ENCODE assay signal across 28 cellular contexts in genomic region chr22:39738746-39739145, GRCh38.
DNase-seq lines count a peak whose midpoint lies in the region; ATAC-seq and TF ChIP-seq lines count a peak whose summit lies in the region.
"Had no signal": no experiment of that assay in that cellular context is flagged by ENCODE, and none has a peak within 500 bp of the region (broad histone marks: within the 10 kb centered on the region; RNA-seq: fewer than 3 reads in every experiment).

No MANE protein-coding gene starts in this region.

- peak; percentile 6 for DNase-seq in GM04504 (ENCODE audit: low read depth)
- DNase-seq in amniotic epithelial cell (ENCODE audit: low read depth): peak; percentile 85
- DNase-seq in fibroblast of pulmonary artery (ENCODE audit: low read depth): peak; percentile 57
- DNase-seq in stromal cell of bone marrow (ENCODE audit: low read depth): peak; percentile 17
- no peak for DNase-seq in GDM1 (lab: John Stamatoyannopoulos, UW)
- DNase-seq in Kasumi-1 (lab: John Stamatoyannopoulos, UW): no peak
- DNase-seq: activated CD8-positive, alpha-beta T cell treated with anti-CD3 and anti-CD28 coated beads, Interleukin-2, amount 10 ng/mL, durations not matched to agents 7 days and 5 days; activated effector memory CD4-positive, alpha-beta T cell treated with Interleukin-2 at 50 U/mL for 16 hours; activated naive CD8-positive, alpha-beta T cell treated with anti-CD3 and anti-CD28 coated beads, Interleukin-2, amount 10 ng/mL, durations not matched to agents 7 days and 5 days; activated T-cell treated with anti-CD3 and anti-CD28 coated beads for 4 hours; AML-193; CD4-positive, alpha-beta memory T cell; DMS 273 treated with DMSO at 0.1 percent for 48 hours; gastrocnemius medialis; H9; KBM-7; left colon; mammary epithelial cell; MM.1S; NCI-H2081 treated with DMSO at 0.1 percent for 48 hours; NCI-H446; stimulated activated CD4-positive, alpha-beta T cell treated with anti-CD3 and anti-CD28 coated beads, Interleukin-4, amount 100 ng/mL, for 1 hour; T-helper 2 cell had no signal

- ATAC-seq in HG03135 (IDR thresholded peaks at IDR 0.05; ENCODE audit: unreplicated experiment): no peak
- ATAC-seq: activated CD8-positive, alpha-beta T cell treated with anti-CD3 and anti-CD28 coated beads, Interleukin-2, amount 10 ng/mL, durations not matched to agents 7 days and 5 days; gastrocnemius medialis; left colon; SK-N-SH treated with all-trans-retinoic acid at 6 μM for 48 hours; stimulated activated effector memory CD8-positive, alpha-beta T cell treated with anti-CD3 and anti-CD28 coated beads, Interleukin-12 subunit alpha, Interleukin-12 subunit beta, amount 100 ng/mL, for 72 hours had no signal

- TF ChIP-seq CTCF in fibroblast of pulmonary artery (IDR thresholded peaks at IDR 0.05; ENCODE audit: low read length, missing control alignments): no peak

- no peak overlapping the region for H3K4me3 ChIP-seq in fibroblast of pulmonary artery (replicated peaks; ENCODE audit: low read depth, low read length)
- H3K4me3 ChIP-seq: gastrocnemius medialis, right atrium auricular region, suprapubic skin had no signal

Comparison
In these comparisons a context has a peak if more than half of its experiments do, and no peak if none do; other contexts are left out.
1. DNase-seq: peak in GM04504 (single experiment), amniotic epithelial cell (single experiment), fibroblast of pulmonary artery (single experiment) and stromal cell of bone marrow (single experiment); none in GDM1 (single experiment) and Kasumi-1 (0 of 2).